1 cellular context compared by ENCODE assay signal in genomic region chr1:6233376-6233775, GRCh38.
TF ChIP-seq lines count a peak whose summit lies in the region.

No MANE protein-coding gene starts in this region.

TF ChIP-seq in IMR-90, 13 proteins besides CTCF, POLR2A, EP300 and RAD21:
- TF ChIP-seq BHLHE40 (IDR thresholded peaks at IDR 0.05; ENCODE audit: low read depth, low read length) (no peak), FOS (IDR thresholded peaks at IDR 0.05; ENCODE audit: low read depth, low read length) (no peak), RFX5 (IDR thresholded peaks at IDR 0.05; ENCODE audit: low read depth, low read length) (no peak), MAFK (IDR thresholded peaks at IDR 0.05; ENCODE audit: low read depth, low read length) (no peak), ELK1 (IDR thresholded peaks at IDR 0.05; ENCODE audit: borderline replicate concordance, low read depth, low read length) (no peak), CEBPB (IDR thresholded peaks at IDR 0.05; ENCODE audit: low read depth, low read length) (no peak), CHD1 (IDR thresholded peaks at IDR 0.05; ENCODE audit: low read depth, low read length) (no peak), USF2 (IDR thresholded peaks at IDR 0.05; ENCODE audit: low read depth, low read length) (no peak), RCOR1 (IDR thresholded peaks at IDR 0.05; ENCODE audit: insufficient replicate concordance, low read length) (no peak), NFE2L2 (IDR thresholded peaks at IDR 0.05; ENCODE audit: low read depth, low read length) (no peak), MAZ (IDR thresholded peaks at IDR 0.05; ENCODE audit: borderline replicate concordance, low read depth, low read length) (no peak), MXI1 (IDR thresholded peaks at IDR 0.05; ENCODE audit: borderline replicate concordance, low read depth, low read length) (no peak)
